In genomic region chr16:74999683-75000480, GRCh38 we compare ENCODE assay signal across 1 cellular context.
TF ChIP-seq lines count a peak whose summit lies in the region.

No MANE protein-coding gene starts in this region.

TF ChIP-seq in HepG2, 621 proteins besides CTCF, POLR2A, EP300 and RAD21 (continued from another document and continues in another):
- TF ChIP-seq LRRFIP1 (CRISPR knock-in tag; conservative IDR thresholded peaks at IDR 0.05) = no peak
- no peak for TF ChIP-seq PHF5A (CRISPR knock-in tag; IDR thresholded peaks at IDR 0.05; ENCODE audit: low read depth, unreplicated experiment)
- no peak for TF ChIP-seq FOXO1 (CRISPR knock-in tag; IDR thresholded peaks at IDR 0.05)
- TF ChIP-seq MLLT10 (CRISPR knock-in tag; IDR thresholded peaks at IDR 0.05) = no peak
- no peak for TF ChIP-seq DDIT3 (CRISPR knock-in tag; IDR thresholded peaks at IDR 0.05)
- 0 out of 2 replicates have a peak, but pooled peaks have one; percentile 6 for TF ChIP-seq FOXK1 (CRISPR knock-in tag; IDR thresholded peaks at IDR 0.05; ENCODE audit: borderline replicate concordance, low read depth)
- no peak for TF ChIP-seq ZNF878 (CRISPR knock-in tag; IDR thresholded peaks at IDR 0.05)
- TF ChIP-seq BORCS8-MEF2B (CRISPR knock-in tag; IDR thresholded peaks at IDR 0.05) = peak; percentile 66; the same call in 1 of the 2 replicates
- TF ChIP-seq LCORL (IDR thresholded peaks at IDR 0.05) = no peak
- no peak for TF ChIP-seq LCORL (CRISPR knock-in tag; IDR thresholded peaks at IDR 0.05)
- no peak for TF ChIP-seq BRCA1 (CRISPR knock-in tag; IDR thresholded peaks at IDR 0.05)
- TF ChIP-seq ZNF83 (CRISPR knock-in tag; IDR thresholded peaks at IDR 0.05; ENCODE audit: borderline replicate concordance) = no peak
- no peak for TF ChIP-seq ZNF224 (CRISPR knock-in tag; IDR thresholded peaks at IDR 0.05)
- no peak for TF ChIP-seq ELF1 (CRISPR knock-in tag; IDR thresholded peaks at IDR 0.05)
- TF ChIP-seq U2AF1 (optimal IDR thresholded peaks at IDR 0.05; ENCODE audit: low read depth, low read length) = no peak
- no peak for TF ChIP-seq KLF6 (CRISPR knock-in tag; IDR thresholded peaks at IDR 0.05)
- no peak for TF ChIP-seq YEATS2 (CRISPR knock-in tag; IDR thresholded peaks at IDR 0.05; ENCODE audit: borderline replicate concordance)
- no peak for TF ChIP-seq ZNF124 (CRISPR knock-in tag; IDR thresholded peaks at IDR 0.05)
- TF ChIP-seq, protein P1, sequence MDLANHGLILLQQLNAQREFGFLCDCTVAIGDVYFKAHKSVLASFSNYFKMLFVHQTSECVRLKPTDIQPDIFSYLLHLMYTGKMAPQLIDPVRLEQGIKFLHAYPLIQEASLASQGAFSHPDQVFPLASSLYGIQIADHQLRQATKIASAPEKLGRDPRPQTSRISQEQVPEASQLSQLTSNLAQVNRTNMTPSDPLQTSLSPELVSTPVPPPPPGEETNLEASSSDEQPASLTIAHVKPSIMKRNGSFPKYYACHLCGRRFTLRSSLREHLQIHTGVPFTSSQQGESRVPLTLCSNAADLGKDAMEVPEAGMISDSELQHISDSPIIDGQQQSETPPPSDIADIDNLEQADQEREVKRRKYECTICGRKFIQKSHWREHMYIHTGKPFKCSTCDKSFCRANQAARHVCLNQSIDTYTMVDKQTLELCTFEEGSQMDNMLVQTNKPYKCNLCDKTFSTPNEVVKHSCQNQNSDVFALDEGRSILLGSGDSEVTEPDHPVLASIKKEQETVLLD (CRISPR knock-in tag; IDR thresholded peaks at IDR 0.05; ENCODE audit: low read depth) = no peak; the same call in 1 of the 2 replicates
- TF ChIP-seq SATB2 (CRISPR knock-in tag; IDR thresholded peaks at IDR 0.05) = no peak
- 0 out of 2 replicates have a peak, but pooled peaks have one; percentile 60 for TF ChIP-seq IRF1 (CRISPR knock-in tag; IDR thresholded peaks at IDR 0.05; ENCODE audit: low read depth)
- TF ChIP-seq HDAC1 (CRISPR knock-in tag; IDR thresholded peaks at IDR 0.05) = peak; percentile 82
- TF ChIP-seq SMAD3 (CRISPR knock-in tag; IDR thresholded peaks at IDR 0.05) = no peak
- no peak for TF ChIP-seq ZBTB8A (CRISPR knock-in tag; IDR thresholded peaks at IDR 0.05; ENCODE audit: borderline replicate concordance, low read depth)
- no peak for TF ChIP-seq GPN1 (CRISPR knock-in tag; IDR thresholded peaks at IDR 0.05; ENCODE audit: borderline replicate concordance)
- TF ChIP-seq, protein P2, sequence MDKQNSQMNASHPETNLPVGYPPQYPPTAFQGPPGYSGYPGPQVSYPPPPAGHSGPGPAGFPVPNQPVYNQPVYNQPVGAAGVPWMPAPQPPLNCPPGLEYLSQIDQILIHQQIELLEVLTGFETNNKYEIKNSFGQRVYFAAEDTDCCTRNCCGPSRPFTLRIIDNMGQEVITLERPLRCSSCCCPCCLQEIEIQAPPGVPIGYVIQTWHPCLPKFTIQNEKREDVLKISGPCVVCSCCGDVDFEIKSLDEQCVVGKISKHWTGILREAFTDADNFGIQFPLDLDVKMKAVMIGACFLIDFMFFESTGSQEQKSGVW (CRISPR knock-in tag; IDR thresholded peaks at IDR 0.05; ENCODE audit: borderline replicate concordance) = no peak
- TF ChIP-seq KAT2B (IDR thresholded peaks at IDR 0.05; ENCODE audit: borderline replicate concordance, low read depth, low read length) = no peak
- no peak for TF ChIP-seq JUND (CRISPR knock-in tag; IDR thresholded peaks at IDR 0.05)
- TF ChIP-seq, protein P3, sequence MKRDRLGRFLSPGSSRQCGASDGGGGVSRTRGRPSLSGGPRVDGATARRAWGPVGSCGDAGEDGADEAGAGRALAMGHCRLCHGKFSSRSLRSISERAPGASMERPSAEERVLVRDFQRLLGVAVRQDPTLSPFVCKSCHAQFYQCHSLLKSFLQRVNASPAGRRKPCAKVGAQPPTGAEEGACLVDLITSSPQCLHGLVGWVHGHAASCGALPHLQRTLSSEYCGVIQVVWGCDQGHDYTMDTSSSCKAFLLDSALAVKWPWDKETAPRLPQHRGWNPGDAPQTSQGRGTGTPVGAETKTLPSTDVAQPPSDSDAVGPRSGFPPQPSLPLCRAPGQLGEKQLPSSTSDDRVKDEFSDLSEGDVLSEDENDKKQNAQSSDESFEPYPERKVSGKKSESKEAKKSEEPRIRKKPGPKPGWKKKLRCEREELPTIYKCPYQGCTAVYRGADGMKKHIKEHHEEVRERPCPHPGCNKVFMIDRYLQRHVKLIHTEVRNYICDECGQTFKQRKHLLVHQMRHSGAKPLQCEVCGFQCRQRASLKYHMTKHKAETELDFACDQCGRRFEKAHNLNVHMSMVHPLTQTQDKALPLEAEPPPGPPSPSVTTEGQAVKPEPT (CRISPR knock-in tag; IDR thresholded peaks at IDR 0.05; ENCODE audit: low read depth) = no peak
- peak; percentile 78 for TF ChIP-seq TAF15 (IDR thresholded peaks at IDR 0.05; ENCODE audit: low read depth, low read length, poor library complexity, severe bottlenecking)
- no peak for TF ChIP-seq PLRG1 (conservative IDR thresholded peaks at IDR 0.05)
- no peak for TF ChIP-seq SYNCRIP (IDR thresholded peaks at IDR 0.05; ENCODE audit: insufficient read depth, low read depth, low read length)
- no peak for TF ChIP-seq ZNF766 (CRISPR knock-in tag; IDR thresholded peaks at IDR 0.05; ENCODE audit: borderline replicate concordance)
- no peak for TF ChIP-seq PPARG (CRISPR knock-in tag; conservative IDR thresholded peaks at IDR 0.05)
- no peak; the same call in 1 of the 2 replicates for TF ChIP-seq ZNF275 (CRISPR knock-in tag; IDR thresholded peaks at IDR 0.05; ENCODE audit: borderline replicate concordance)
- TF ChIP-seq, protein P4, sequence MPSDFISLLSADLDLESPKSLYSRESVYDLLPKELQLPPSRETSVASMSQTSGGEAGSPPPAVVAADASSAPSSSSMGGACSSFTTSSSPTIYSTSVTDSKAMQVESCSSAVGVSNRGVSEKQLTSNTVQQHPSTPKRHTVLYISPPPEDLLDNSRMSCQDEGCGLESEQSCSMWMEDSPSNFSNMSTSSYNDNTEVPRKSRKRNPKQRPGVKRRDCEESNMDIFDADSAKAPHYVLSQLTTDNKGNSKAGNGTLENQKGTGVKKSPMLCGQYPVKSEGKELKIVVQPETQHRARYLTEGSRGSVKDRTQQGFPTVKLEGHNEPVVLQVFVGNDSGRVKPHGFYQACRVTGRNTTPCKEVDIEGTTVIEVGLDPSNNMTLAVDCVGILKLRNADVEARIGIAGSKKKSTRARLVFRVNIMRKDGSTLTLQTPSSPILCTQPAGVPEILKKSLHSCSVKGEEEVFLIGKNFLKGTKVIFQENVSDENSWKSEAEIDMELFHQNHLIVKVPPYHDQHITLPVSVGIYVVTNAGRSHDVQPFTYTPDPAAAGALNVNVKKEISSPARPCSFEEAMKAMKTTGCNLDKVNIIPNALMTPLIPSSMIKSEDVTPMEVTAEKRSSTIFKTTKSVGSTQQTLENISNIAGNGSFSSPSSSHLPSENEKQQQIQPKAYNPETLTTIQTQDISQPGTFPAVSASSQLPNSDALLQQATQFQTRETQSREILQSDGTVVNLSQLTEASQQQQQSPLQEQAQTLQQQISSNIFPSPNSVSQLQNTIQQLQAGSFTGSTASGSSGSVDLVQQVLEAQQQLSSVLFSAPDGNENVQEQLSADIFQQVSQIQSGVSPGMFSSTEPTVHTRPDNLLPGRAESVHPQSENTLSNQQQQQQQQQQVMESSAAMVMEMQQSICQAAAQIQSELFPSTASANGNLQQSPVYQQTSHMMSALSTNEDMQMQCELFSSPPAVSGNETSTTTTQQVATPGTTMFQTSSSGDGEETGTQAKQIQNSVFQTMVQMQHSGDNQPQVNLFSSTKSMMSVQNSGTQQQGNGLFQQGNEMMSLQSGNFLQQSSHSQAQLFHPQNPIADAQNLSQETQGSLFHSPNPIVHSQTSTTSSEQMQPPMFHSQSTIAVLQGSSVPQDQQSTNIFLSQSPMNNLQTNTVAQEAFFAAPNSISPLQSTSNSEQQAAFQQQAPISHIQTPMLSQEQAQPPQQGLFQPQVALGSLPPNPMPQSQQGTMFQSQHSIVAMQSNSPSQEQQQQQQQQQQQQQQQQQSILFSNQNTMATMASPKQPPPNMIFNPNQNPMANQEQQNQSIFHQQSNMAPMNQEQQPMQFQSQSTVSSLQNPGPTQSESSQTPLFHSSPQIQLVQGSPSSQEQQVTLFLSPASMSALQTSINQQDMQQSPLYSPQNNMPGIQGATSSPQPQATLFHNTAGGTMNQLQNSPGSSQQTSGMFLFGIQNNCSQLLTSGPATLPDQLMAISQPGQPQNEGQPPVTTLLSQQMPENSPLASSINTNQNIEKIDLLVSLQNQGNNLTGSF (CRISPR knock-in tag; IDR thresholded peaks at IDR 0.05) = no peak
- TF ChIP-seq ZKSCAN1 (IDR thresholded peaks at IDR 0.05; ENCODE audit: low read length) = no peak
- TF ChIP-seq ZNF605 (CRISPR knock-in tag; IDR thresholded peaks at IDR 0.05) = no peak
- TF ChIP-seq, protein P5, sequence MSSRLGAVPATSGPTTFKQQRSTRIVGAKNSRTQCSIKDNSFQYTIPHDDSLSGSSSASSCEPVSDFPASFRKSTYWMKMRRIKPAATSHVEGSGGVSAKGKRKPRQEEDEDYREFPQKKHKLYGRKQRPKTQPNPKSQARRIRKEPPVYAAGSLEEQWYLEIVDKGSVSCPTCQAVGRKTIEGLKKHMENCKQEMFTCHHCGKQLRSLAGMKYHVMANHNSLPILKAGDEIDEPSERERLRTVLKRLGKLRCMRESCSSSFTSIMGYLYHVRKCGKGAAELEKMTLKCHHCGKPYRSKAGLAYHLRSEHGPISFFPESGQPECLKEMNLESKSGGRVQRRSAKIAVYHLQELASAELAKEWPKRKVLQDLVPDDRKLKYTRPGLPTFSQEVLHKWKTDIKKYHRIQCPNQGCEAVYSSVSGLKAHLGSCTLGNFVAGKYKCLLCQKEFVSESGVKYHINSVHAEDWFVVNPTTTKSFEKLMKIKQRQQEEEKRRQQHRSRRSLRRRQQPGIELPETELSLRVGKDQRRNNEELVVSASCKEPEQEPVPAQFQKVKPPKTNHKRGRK (CRISPR knock-in tag; IDR thresholded peaks at IDR 0.05) = no peak
- TF ChIP-seq ZNF414 (CRISPR knock-in tag; IDR thresholded peaks at IDR 0.05) = no peak
- TF ChIP-seq NFIB (CRISPR knock-in tag; IDR thresholded peaks at IDR 0.05; ENCODE audit: borderline replicate concordance) = no peak
- no peak for TF ChIP-seq ZNF501 (CRISPR knock-in tag; IDR thresholded peaks at IDR 0.05)
- TF ChIP-seq ZNF484 (CRISPR knock-in tag; IDR thresholded peaks at IDR 0.05; ENCODE audit: borderline replicate concordance, low read depth) = no peak
- no peak for TF ChIP-seq ZNF557 (CRISPR knock-in tag; IDR thresholded peaks at IDR 0.05)
- TF ChIP-seq U2AF2 (IDR thresholded peaks at IDR 0.05; ENCODE audit: low read depth, low read length) = no peak
- TF ChIP-seq MBNL3 (CRISPR knock-in tag; conservative IDR thresholded peaks at IDR 0.05) = no peak
- peak; percentile 7; the same call in 1 of the 2 replicates for TF ChIP-seq ZMYM3 (CRISPR knock-in tag; IDR thresholded peaks at IDR 0.05)
- no peak; the same call in 1 of the 2 replicates for TF ChIP-seq MAF1 (CRISPR knock-in tag; IDR thresholded peaks at IDR 0.05; ENCODE audit: borderline replicate concordance)
- TF ChIP-seq NRL (CRISPR knock-in tag; IDR thresholded peaks at IDR 0.05; ENCODE audit: borderline replicate concordance) = peak; percentile 60; the same call in 1 of the 2 replicates
- no peak for TF ChIP-seq PCBP2 (optimal IDR thresholded peaks at IDR 0.05; ENCODE audit: low read depth, low read length, poor library complexity, severe bottlenecking)
- TF ChIP-seq ZSCAN21 (CRISPR knock-in tag; IDR thresholded peaks at IDR 0.05; ENCODE audit: borderline replicate concordance) = peak; percentile 64
- TF ChIP-seq JDP2 (CRISPR knock-in tag; IDR thresholded peaks at IDR 0.05; ENCODE audit: borderline replicate concordance) = no peak
- 0 out of 2 replicates have a peak, but pooled peaks have one; percentile 12 for TF ChIP-seq ZFY (CRISPR knock-in tag; IDR thresholded peaks at IDR 0.05)
- no peak for TF ChIP-seq ZNF138 (CRISPR knock-in tag; IDR thresholded peaks at IDR 0.05; ENCODE audit: low read depth)
- peak; percentile 92 for TF ChIP-seq RFX1 (IDR thresholded peaks at IDR 0.05)
- no peak for TF ChIP-seq ZSCAN12 (CRISPR knock-in tag; IDR thresholded peaks at IDR 0.05)
- TF ChIP-seq ZNF598 (CRISPR knock-in tag; IDR thresholded peaks at IDR 0.05; ENCODE audit: borderline replicate concordance) = no peak
- TF ChIP-seq ARID2 (CRISPR knock-in tag; IDR thresholded peaks at IDR 0.05; ENCODE audit: borderline replicate concordance) = peak; percentile 71
